ENCODE assay signal across 28 cellular contexts in the genomic region with DNA sequence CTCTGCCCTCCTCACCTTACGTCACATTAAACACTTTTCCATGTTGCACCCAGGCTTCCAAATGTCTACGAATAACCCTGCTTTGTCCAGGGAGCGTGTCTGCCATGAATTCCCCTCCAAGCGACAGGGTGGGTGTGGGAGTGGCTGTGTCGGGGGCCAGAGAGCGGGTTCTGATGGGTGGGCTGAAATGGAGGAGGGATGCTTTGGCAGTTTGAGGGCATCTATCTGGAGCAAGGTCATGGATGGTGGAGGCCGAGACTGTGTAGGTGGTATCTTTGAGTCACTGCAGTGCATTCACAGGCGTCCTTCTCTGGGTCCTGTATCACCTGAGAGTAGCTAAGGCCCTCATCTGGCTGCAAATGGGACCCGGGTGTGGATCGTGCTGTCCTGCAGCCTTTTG.
"Had no signal": no experiment of that assay in that cellular context is flagged by ENCODE, and none has a peak within 500 bp of the region (broad histone marks: within the 10 kb centered on the region; RNA-seq: fewer than 3 reads in every experiment).

No MANE protein-coding gene starts in this region.

- H3K4me3 Mint-ChIP-seq: activated CD4-positive, alpha-beta memory T cell treated with anti-CD3 and anti-CD28 coated beads, Interleukin-2, amount 10 ng/mL, durations not matched to agents 7 days and 5 days; activated CD4-positive, alpha-beta T cell treated with anti-CD3 and anti-CD28 coated beads, Interleukin-2, amount 10 ng/mL, durations not matched to agents 7 days and 5 days; activated T-cell treated with anti-CD3 and anti-CD28 coated beads, Interleukin-2, amount 50 U/mL, for 24 hours; naive B cell; stimulated activated effector memory CD8-positive, alpha-beta T cell treated with anti-CD3 and anti-CD28 coated beads, Interleukin-12 subunit alpha, Interleukin-12 subunit beta, amount 100 ng/mL, for 72 hours; stimulated activated naive CD8-positive, alpha-beta T cell treated with anti-CD3 and anti-CD28 coated beads, Interleukin-15, Interleukin-2, amounts not matched to agents 100 ng/mL and 50 ng/mL, for 24 hours had no signal

- H3K4me1 ChIP-seq: body of pancreas had no signal

- H3K27ac Mint-ChIP-seq: activated CD4-positive, alpha-beta memory T cell treated with anti-CD3 and anti-CD28 coated beads, Interleukin-2, amount 10 ng/mL, durations not matched to agents 7 days and 5 days; activated CD4-positive, alpha-beta T cell treated with anti-CD3 and anti-CD28 coated beads, Interleukin-2, amount 10 ng/mL, durations not matched to agents 7 days and 5 days; activated naive CD4-positive, alpha-beta T cell treated with anti-CD3 and anti-CD28 coated beads, Interleukin-2, amount 50 U/mL, for 72 hours; activated T-cell treated with anti-CD3 and anti-CD28 coated beads, Interleukin-2, amount 50 U/mL, for 24 hours; activated T-helper 2 cell treated with anti-CD3 and anti-CD28 coated beads, Interferon-gamma antibody, Interleukin-2, Interleukin-4, amounts not matched to agents 10 μg/mL and 5 μg/mL and 100 μg/mL, durations not matched to agents 14 hours and 24 hours and 36 hours; naive B cell; stimulated activated effector memory CD8-positive, alpha-beta T cell treated with anti-CD3 and anti-CD28 coated beads, Interleukin-12 subunit alpha, Interleukin-12 subunit beta, amount 100 ng/mL, for 72 hours; stimulated activated naive CD8-positive, alpha-beta T cell treated with anti-CD3 and anti-CD28 coated beads, Interleukin-15, Interleukin-2, amounts not matched to agents 100 ng/mL and 50 ng/mL, for 24 hours had no signal

- H3K9me3 ChIP-seq: body of pancreas, left lung, thoracic aorta, uterus had no signal

- H3K9me3 Mint-ChIP-seq: activated CD4-positive, alpha-beta memory T cell treated with anti-CD3 and anti-CD28 coated beads, Interleukin-2, amount 10 ng/mL, durations not matched to agents 7 days and 5 days; activated CD4-positive, alpha-beta T cell treated with anti-CD3 and anti-CD28 coated beads, Interleukin-2, amount 10 ng/mL, durations not matched to agents 7 days and 5 days; activated naive CD4-positive, alpha-beta T cell treated with anti-CD3 and anti-CD28 coated beads, Interleukin-2, amount 50 U/mL, for 72 hours; activated T-cell treated with anti-CD3 and anti-CD28 coated beads, Interleukin-2, amount 50 U/mL, for 24 hours; activated T-helper 2 cell treated with anti-CD3 and anti-CD28 coated beads, Interferon-gamma antibody, Interleukin-2, Interleukin-4, amounts not matched to agents 10 μg/mL and 5 μg/mL and 100 μg/mL, durations not matched to agents 14 hours and 24 hours and 36 hours; naive B cell; stimulated activated effector memory CD8-positive, alpha-beta T cell treated with anti-CD3 and anti-CD28 coated beads, Interleukin-12 subunit alpha, Interleukin-12 subunit beta, amount 100 ng/mL, for 72 hours; stimulated activated naive CD8-positive, alpha-beta T cell treated with anti-CD3 and anti-CD28 coated beads, Interleukin-15, Interleukin-2, amounts not matched to agents 100 ng/mL and 50 ng/mL, for 24 hours had no signal

- DNase-seq: activated CD4-positive, alpha-beta memory T cell treated with anti-CD3 and anti-CD28 coated beads, Interleukin-2, amount 10 ng/mL, durations not matched to agents 7 days and 5 days; activated CD4-positive, alpha-beta T cell treated with anti-CD3 and anti-CD28 coated beads for 1 hour; activated CD4-positive, alpha-beta T cell treated with anti-CD3 and anti-CD28 coated beads, Interleukin-2, amount 10 ng/mL, durations not matched to agents 7 days and 5 days; activated CD8-positive, alpha-beta memory T cell treated with anti-CD3 and anti-CD28 coated beads, Interleukin-2, amount 50 U/mL, for 48 hours; activated T-cell treated with anti-CD3 and anti-CD28 coated beads, Interleukin-2, amount 50 U/mL, for 24 hours; anterior cingulate cortex; body of pancreas; cerebellar nuclear complex; dorsolateral prefrontal cortex; effector memory CD4-positive, alpha-beta T cell; erythroblast; head of caudate nucleus; hypothalamus; kidney glomerular epithelial cell; naive B cell; small intestine; stimulated activated CD4-positive, alpha-beta T cell treated with anti-CD3 and anti-CD28 coated beads, Interleukin-4, amount 100 ng/mL, for 24 hours; T-helper 2 cell; trophoblast cell; uterus had no signal

- H3K27me3 ChIP-seq: body of pancreas, dorsolateral prefrontal cortex, left lung, uterus had no signal

- H3K36me3 Mint-ChIP-seq: activated naive CD4-positive, alpha-beta T cell treated with anti-CD3 and anti-CD28 coated beads, Interleukin-2, amount 50 U/mL, for 72 hours; naive B cell; stimulated activated effector memory CD8-positive, alpha-beta T cell treated with anti-CD3 and anti-CD28 coated beads, Interleukin-12 subunit alpha, Interleukin-12 subunit beta, amount 100 ng/mL, for 72 hours had no signal

- H3K27ac ChIP-seq: body of pancreas, dorsolateral prefrontal cortex, left lung, thoracic aorta, uterus had no signal

- H3K27me3 Mint-ChIP-seq: activated T-cell treated with anti-CD3 and anti-CD28 coated beads, Interleukin-2, amount 50 U/mL, for 24 hours; stimulated activated naive CD8-positive, alpha-beta T cell treated with anti-CD3 and anti-CD28 coated beads, Interleukin-15, Interleukin-2, amounts not matched to agents 100 ng/mL and 50 ng/mL, for 24 hours had no signal

- ATAC-seq: activated naive CD4-positive, alpha-beta T cell treated with anti-CD3 and anti-CD28 coated beads, Interleukin-2, amount 50 U/mL, for 72 hours; body of pancreas; left lung; sciatic nerve; stimulated activated effector memory CD8-positive, alpha-beta T cell treated with anti-CD3 and anti-CD28 coated beads, Interleukin-12 subunit alpha, Interleukin-12 subunit beta, amount 100 ng/mL, for 72 hours had no signal

- H3K4me3 ChIP-seq: body of pancreas, coronary artery, dorsolateral prefrontal cortex, left lung, thoracic aorta, uterus had no signal

- FAIRE-seq: small intestine had no signal

- H3K4me1 Mint-ChIP-seq: activated CD4-positive, alpha-beta memory T cell treated with anti-CD3 and anti-CD28 coated beads, Interleukin-2, amount 10 ng/mL, durations not matched to agents 7 days and 5 days; activated CD4-positive, alpha-beta T cell treated with anti-CD3 and anti-CD28 coated beads, Interleukin-2, amount 10 ng/mL, durations not matched to agents 7 days and 5 days; naive B cell; stimulated activated effector memory CD8-positive, alpha-beta T cell treated with anti-CD3 and anti-CD28 coated beads, Interleukin-12 subunit alpha, Interleukin-12 subunit beta, amount 100 ng/mL, for 72 hours had no signal

- H3K36me3 ChIP-seq: left lung, thoracic aorta, uterus had no signal
